In the genomic region with DNA sequence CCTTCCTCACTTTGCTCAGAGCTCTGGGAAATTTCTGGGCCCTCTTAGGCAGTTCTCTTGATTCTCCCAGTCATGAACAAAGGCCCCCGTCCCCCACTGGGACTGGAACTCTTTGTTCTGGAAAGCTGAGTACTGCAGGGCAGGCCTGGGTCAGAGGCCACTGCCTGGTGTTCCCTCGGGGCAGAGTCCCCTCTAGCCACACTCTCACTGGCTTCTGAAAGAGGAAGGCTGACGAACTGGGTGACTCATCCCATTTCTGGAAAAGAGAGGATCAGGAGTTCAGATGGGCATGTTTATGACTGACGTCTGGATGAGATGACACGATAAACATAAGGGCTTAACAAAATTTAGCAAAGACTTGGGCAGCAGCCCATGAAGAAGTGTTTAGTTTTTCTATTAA, we compare ENCODE assay signal across 10 cellular contexts. TPM values are rescaled to one million over a fixed set of nuclear protein-coding genes. Genes with fewer than 3 reads are reported as not detected.
DNase-seq lines count a peak whose midpoint lies in the region; ATAC-seq and TF ChIP-seq lines count a peak whose summit lies in the region.
"Had no signal": no experiment of that assay in that cellular context is flagged by ENCODE, and none has a peak within 500 bp of the region (broad histone marks: within the 10 kb centered on the region; RNA-seq: fewer than 3 reads in every experiment).

No MANE protein-coding gene starts in this region.

- H3K36me3 Mint-ChIP-seq in activated CD4-positive, alpha-beta T cell treated with anti-CD3 and anti-CD28 coated beads for 36 hours (ENCODE audit: low read depth), result no peaks in the 10 kb centered on the region

- H3K4me1 ChIP-seq in adipocyte (ENCODE audit: control insufficient read depth, insufficient read depth, low read length) (peaks cover 25% of the 10 kb centered on the region), upper lobe of left lung (peaks cover 0 to 4% (median 1%) of the 10 kb centered on the region in 4 donors)

- WGBS in upper lobe of left lung, 2 donors, result 58% methylated on average over 3 to 5 of the region's 5 CpGs

- no peak overlapping the region for H3K9ac ChIP-seq in adipocyte (ENCODE audit: low read length)
- H3K9ac ChIP-seq: BLaER1 had no signal

- H3K36me3 ChIP-seq in adipocyte (ENCODE audit: control insufficient read depth, insufficient read depth, low read length, severe bottlenecking), result no peaks in the 10 kb centered on the region
- H3K36me3 ChIP-seq in upper lobe of left lung, result no peaks in the 10 kb centered on the region
- H3K36me3 ChIP-seq: BLaER1 had no signal

- H3K4me3 Mint-ChIP-seq in activated CD4-positive, alpha-beta T cell treated with anti-CD3 and anti-CD28 coated beads for 36 hours, result no peak overlapping the region

- ATAC-seq in activated CD4-positive, alpha-beta T cell treated with anti-CD3 and anti-CD28 coated beads for 36 hours, result no peak
- peak; percentile 34 to 78 for ATAC-seq in upper lobe of left lung (ENCODE audit: low FRiP score in 2 of 2)
- no peak for ATAC-seq in HG02852 (IDR thresholded peaks at IDR 0.05; ENCODE audit: unreplicated experiment)

- H3K27me3 ChIP-seq in adipocyte (replicated peaks; ENCODE audit: control insufficient read depth, insufficient read depth, low read length) (no peaks in the 10 kb centered on the region), upper lobe of left lung (no peaks in the 10 kb centered on the region)
- H3K27me3 ChIP-seq: BLaER1 had no signal

- no peaks in the 10 kb centered on the region for H3K9me3 ChIP-seq in adipocyte (ENCODE audit: control insufficient read depth, low read length)
- no peaks in the 10 kb centered on the region for H3K9me3 ChIP-seq in upper lobe of left lung
- H3K9me3 ChIP-seq: BLaER1 had no signal

- TF ChIP-seq CTCF in upper lobe of left lung (IDR thresholded peaks at IDR 0.05), result no peak

- intact Hi-C loops in activated CD4-positive, alpha-beta T cell treated with anti-CD3 and anti-CD28 coated beads for 36 hours (cut with DNase I, micrococcal nuclease), result loop anchor here (2.0 kb wide), 2 partner anchors 49 to 61 kb away; no protein-coding TSS in a partner anchor

- no peak for DNase-seq in activated CD4-positive, alpha-beta T cell treated with anti-CD3 and anti-CD28 coated beads for 36 hours
- no peak for DNase-seq in activated CD4-positive, alpha-beta T cell treated with anti-CD3 and anti-CD28 coated beads, Interleukin-2, amount 50 U/mL, for 4 hours
- peak; percentile 60 for DNase-seq in adipocyte (ENCODE audit: low read depth)
- DNase-seq in iPS-NIHi11 (ENCODE audit: low spot score), result peak; percentile 21
- DNase-seq in upper lobe of left lung, result peak in 1 of 2 donors; percentile 73
- DNase-seq in NCI-H1092 treated with DMSO at 0.1 percent for 48 hours (lab: John Stamatoyannopoulos, UW), result no peak
- no peak for DNase-seq in middle frontal gyrus (ENCODE audit: extremely low spot score, low spot score)
- DNase-seq: GOT3 had no signal

- H3K27ac ChIP-seq in upper lobe of left lung, result peak overlapping the region in 2 of 4 donors; percentile 44 to 69
- H3K27ac ChIP-seq: BLaER1 had no signal

- H3K9me3 Mint-ChIP-seq in activated CD4-positive, alpha-beta T cell treated with anti-CD3 and anti-CD28 coated beads for 36 hours (ENCODE audit: low read depth), result no peaks in the 10 kb centered on the region

- POLR2A ChIA-PET in activated CD4-positive, alpha-beta T cell treated with anti-CD3 and anti-CD28 coated beads for 36 hours (lab: Charles Lee), result no interaction called here

- peak in 1 of 4 donors; percentile 22 for TF ChIP-seq POLR2A in upper lobe of left lung (IDR thresholded peaks at IDR 0.05)

- no peak overlapping the region for H3K4me3 ChIP-seq in adipocyte (ENCODE audit: low read length)
- H3K4me3 ChIP-seq in upper lobe of left lung, result no peak overlapping the region
- H3K4me3 ChIP-seq: BLaER1 had no signal

- H3K27ac Mint-ChIP-seq in activated CD4-positive, alpha-beta T cell treated with anti-CD3 and anti-CD28 coated beads for 36 hours, result peak overlapping the region; percentile 13

- TF ChIP-seq EP300 in upper lobe of left lung (IDR thresholded peaks at IDR 0.05), result peak in 2 of 4 donors; percentile 16 to 66

- H3K4me1 Mint-ChIP-seq in activated CD4-positive, alpha-beta T cell treated with anti-CD3 and anti-CD28 coated beads for 36 hours, result peaks cover 36% of the 10 kb centered on the region

- CTCF ChIA-PET in activated CD4-positive, alpha-beta T cell treated with anti-CD3 and anti-CD28 coated beads for 36 hours (lab: Charles Lee), result no interaction called here

- no peaks in the 10 kb centered on the region for H3K27me3 Mint-ChIP-seq in activated CD4-positive, alpha-beta T cell treated with anti-CD3 and anti-CD28 coated beads for 36 hours

RNA-seq across cellular contexts. Expression of gene DDX3X, which starts 47.7 kb away (rescaled TPM):
- total RNA-seq in activated CD4-positive, alpha-beta T cell treated with anti-CD3 and anti-CD28 coated beads for 36 hours, result 100 to 1,000 TPM; 118 to 207 TPM
- 100 to 1,000 TPM; 158 to 294 (median 244) TPM for total RNA-seq in upper lobe of left lung

Comparison
In these comparisons a context has a peak if more than half of its experiments do, and no peak if none do; other contexts are left out.
1. ATAC-seq: peak in upper lobe of left lung (2 of 2); none in activated CD4-positive, alpha-beta T cell treated with anti-CD3 and anti-CD28 coated beads for 36 hours (single experiment) and HG02852 (single experiment).
2. DNase-seq: peak in adipocyte (single experiment) and iPS-NIHi11 (single experiment); none in activated CD4-positive, alpha-beta T cell treated with anti-CD3 and anti-CD28 coated beads for 36 hours (single experiment), activated CD4-positive, alpha-beta T cell treated with anti-CD3 and anti-CD28 coated beads, Interleukin-2, amount 50 U/mL, for 4 hours (0 of 2), NCI-H1092 treated with DMSO at 0.1 percent for 48 hours (single experiment) and middle frontal gyrus (single experiment).